6 cellular contexts compared by ENCODE assay signal in the genomic region with DNA sequence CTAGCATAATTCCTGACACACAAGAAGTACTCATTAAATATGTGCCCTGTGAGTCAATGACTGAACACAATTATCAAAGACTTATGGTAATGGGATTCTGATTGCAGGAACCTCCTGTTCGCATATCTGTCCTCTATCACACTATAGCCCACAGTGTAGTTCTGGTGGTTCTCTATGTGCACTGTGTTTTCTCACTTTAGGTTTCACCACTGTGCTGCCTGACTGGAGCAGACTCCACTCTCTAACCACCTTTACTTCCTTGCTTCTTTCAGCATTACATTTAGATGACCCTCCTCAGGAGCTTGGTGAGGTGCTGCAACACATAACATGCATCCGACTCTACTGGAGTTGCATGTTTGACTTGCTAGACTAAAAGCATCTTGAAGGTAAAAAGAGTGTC.
"Had no signal": no experiment of that assay in that cellular context is flagged by ENCODE, and none has a peak within 500 bp of the region (broad histone marks: within the 10 kb centered on the region; RNA-seq: fewer than 3 reads in every experiment).

No MANE protein-coding gene starts in this region.

- H3K4me3 ChIP-seq: GM23248, K562 had no signal

- H3K27ac ChIP-seq: GM23248 had no signal

- ATAC-seq: K562 had no signal

- H2AFZ ChIP-seq: GM23248 had no signal

- H3K9ac ChIP-seq: GM23248 had no signal

- DNase-seq: GM23248, GOT3, H7, HCEC 1CT, IMR-90 had no signal
